Comparison of ENCODE assay signal across 10 cellular contexts in genomic region chr19:10113592-10113963, GRCh38. TPM values are rescaled to one million over a fixed set of nuclear protein-coding genes. Genes with fewer than 3 reads are reported as not detected.
A peak's percentile ranks its signal among the peaks of the same experiment; 100 is the strongest.
DNase-seq lines count a peak whose midpoint lies in the region; ATAC-seq and TF ChIP-seq lines count a peak whose summit lies in the region.
"Had no signal": no experiment of that assay in that cellular context is flagged by ENCODE, and none has a peak within 500 bp of the region (broad histone marks: within the 10 kb centered on the region; RNA-seq: fewer than 3 reads in every experiment).

No MANE protein-coding gene starts in this region.

- peak; percentile 44 for DNase-seq in D341Med (ENCODE audit: low spot score)
- DNase-seq in HK-2 (ENCODE audit: unreplicated experiment), result peak; percentile 38
- peak; percentile 31 for DNase-seq in activated CD8-positive, alpha-beta T cell treated with anti-CD3 and anti-CD28 coated beads for 36 hours
- DNase-seq in mesendoderm, result peak; percentile 26
- no peak for DNase-seq in SW480 (ENCODE audit: low spot score)
- DNase-seq in HCEC 1CT, result no peak
- no peak for DNase-seq in inferior parietal cortex (ENCODE audit: extremely low spot score)
- DNase-seq: NCI-H2107 had no signal

- H3K79me2 ChIP-seq in mesendoderm (ENCODE audit: control insufficient read depth, insufficient read depth, low read length), result peaks cover under 1% of the 10 kb centered on the region

- peaks cover 21% of the 10 kb centered on the region for H3K36me3 ChIP-seq in mesendoderm (ENCODE audit: control insufficient read depth, insufficient read depth, low read length)

- no peak overlapping the region for H3K18ac ChIP-seq in mesendoderm (ENCODE audit: low read length)

- no peak overlapping the region for H2BK5ac ChIP-seq in mesendoderm (ENCODE audit: low read length)

- no peaks in the 10 kb centered on the region for H3K9me3 Mint-ChIP-seq in activated CD8-positive, alpha-beta T cell treated with anti-CD3 and anti-CD28 coated beads for 36 hours

- peak overlapping the region; percentile 15 for H3K4me3 Mint-ChIP-seq in activated CD8-positive, alpha-beta T cell treated with anti-CD3 and anti-CD28 coated beads for 36 hours

- intact Hi-C loops in activated CD8-positive, alpha-beta T cell treated with anti-CD3 and anti-CD28 coated beads for 36 hours (cut with micrococcal nuclease), result loop anchor here (2.0 kb wide), 1 partner anchor 39 kb away; no protein-coding TSS in a partner anchor

- H3K4me1 Mint-ChIP-seq in activated CD8-positive, alpha-beta T cell treated with anti-CD3 and anti-CD28 coated beads for 36 hours (ENCODE audit: low read depth), result peaks cover 53% of the 10 kb centered on the region

- no peaks in the 10 kb centered on the region for H3K27me3 Mint-ChIP-seq in activated CD8-positive, alpha-beta T cell treated with anti-CD3 and anti-CD28 coated beads for 36 hours

- no peak overlapping the region for H3K23ac ChIP-seq in mesendoderm (ENCODE audit: low read length)

- H3K27ac ChIP-seq in mesendoderm (ENCODE audit: low read depth, low read length), result no peak overlapping the region
- H3K27ac ChIP-seq: hepatocyte had no signal

- no peaks in the 10 kb centered on the region for H3K27me3 ChIP-seq in mesendoderm (ENCODE audit: insufficient read depth, low read length, poor library complexity)
- H3K27me3 ChIP-seq: hepatocyte had no signal

- H3K79me1 ChIP-seq in mesendoderm (ENCODE audit: low read length), result peaks cover 4% of the 10 kb centered on the region

- no peak overlapping the region for H3K56ac ChIP-seq in mesendoderm (ENCODE audit: low read length)

- no peak overlapping the region for H4K5ac ChIP-seq in mesendoderm (ENCODE audit: low read length)

- no CpG with 5 or more reads among the region's 19 CpGs for WGBS in mesendoderm (ENCODE audit: extremely low coverage, insufficient coverage, low lambda C conversion rate)

- H3K4me2 ChIP-seq in mesendoderm (ENCODE audit: low read length), result no peak overlapping the region
- H3K4me2 ChIP-seq: hepatocyte had no signal

- no peak for ATAC-seq in activated CD8-positive, alpha-beta T cell treated with anti-CD3 and anti-CD28 coated beads for 36 hours
- ATAC-seq in GM21367 (IDR thresholded peaks at IDR 0.05; ENCODE audit: unreplicated experiment), result no peak

- no peak overlapping the region for H3K9ac ChIP-seq in mesendoderm (ENCODE audit: low read length)

- no peak overlapping the region for H4K8ac ChIP-seq in mesendoderm (ENCODE audit: low read depth, low read length)

- H2BK120ac ChIP-seq in mesendoderm (ENCODE audit: low read depth, low read length), result no peak overlapping the region

- POLR2A ChIA-PET in activated CD8-positive, alpha-beta T cell treated with anti-CD3 and anti-CD28 coated beads for 36 hours (lab: Charles Lee), result interaction anchor here (0.6 to 23.2 kb wide), 11 partner anchors 14 to 183 kb away, joined by 3 to 521 read pairs (median 4); partner anchors contain the start of genes ANGPTL6, DNMT1, P2RY11 and PPAN

- CTCF ChIA-PET in activated CD8-positive, alpha-beta T cell treated with anti-CD3 and anti-CD28 coated beads for 36 hours (lab: Charles Lee), result interaction anchor here (0.7 to 8.9 kb wide), 8 partner anchors 8 to 182 kb away, joined by 3 to 128 read pairs (median 4); partner anchors contain the start of genes ANGPTL6 and DNMT1

- H2BK15ac ChIP-seq in mesendoderm (replicated peaks; ENCODE audit: low read depth), result no peak overlapping the region

- no peak overlapping the region for H3K4ac ChIP-seq in mesendoderm (ENCODE audit: low read depth, low read length)

- H3K4me3 ChIP-seq in mesendoderm (ENCODE audit: low read length), result no peak overlapping the region
- H3K4me3 ChIP-seq: hepatocyte had no signal

- H3K36me3 Mint-ChIP-seq in activated CD8-positive, alpha-beta T cell treated with anti-CD3 and anti-CD28 coated beads for 36 hours (ENCODE audit: low read depth), result peaks cover 72% of the 10 kb centered on the region

- H3K27ac Mint-ChIP-seq in activated CD8-positive, alpha-beta T cell treated with anti-CD3 and anti-CD28 coated beads for 36 hours, result peak overlapping the region; percentile 97

- no peak overlapping the region for H2AK5ac ChIP-seq in mesendoderm (ENCODE audit: low read length)

- TF ChIP-seq CTCF in activated CD8-positive, alpha-beta T cell treated with anti-CD3 and anti-CD28 coated beads for 36 hours (IDR thresholded peaks at IDR 0.05), result no peak

- no peaks in the 10 kb centered on the region for H3K4me1 ChIP-seq in mesendoderm (ENCODE audit: control insufficient read depth, low read depth, low read length)

RNA-seq across cellular contexts. Expression of gene P2RY11, which starts 2.1 kb away (rescaled TPM):
- total RNA-seq in activated CD8-positive, alpha-beta T cell treated with anti-CD3 and anti-CD28 coated beads for 36 hours, result 10 to 100 TPM; 59.0 to 62.1 TPM
- 11.5 TPM for polyA plus RNA-seq in mesendoderm (2013, experiment 1 of 2)
- 11.9 TPM for polyA plus RNA-seq in mesendoderm (2013, experiment 2 of 2)

RNA-seq across cellular contexts. Expression of gene EIF3G, which starts 6.1 kb away (rescaled TPM):
- total RNA-seq in activated CD8-positive, alpha-beta T cell treated with anti-CD3 and anti-CD28 coated beads for 36 hours, result 100 to 1,000 TPM; 275 to 286 TPM
- polyA plus RNA-seq in mesendoderm (2013, experiment 1 of 2), result 193 TPM
- 197 TPM for polyA plus RNA-seq in mesendoderm (2013, experiment 2 of 2)

RNA-seq across cellular contexts. Expression of gene PPAN, which starts 7.4 kb away (rescaled TPM):
- total RNA-seq in activated CD8-positive, alpha-beta T cell treated with anti-CD3 and anti-CD28 coated beads for 36 hours, result 100 to 1,000 TPM; 165 to 171 TPM
- 59.7 TPM for polyA plus RNA-seq in mesendoderm (2013, experiment 1 of 2)
- 60.8 TPM for polyA plus RNA-seq in mesendoderm (2013, experiment 2 of 2)

RNA-seq across cellular contexts. Expression of gene ANGPTL6, which starts 11.1 kb away (rescaled TPM):
- 10 to 100 TPM; 11.8 to 12.0 TPM for total RNA-seq in activated CD8-positive, alpha-beta T cell treated with anti-CD3 and anti-CD28 coated beads for 36 hours
- 0.03 TPM for polyA plus RNA-seq in mesendoderm (2013, experiment 1 of 2)
- 0.07 TPM for polyA plus RNA-seq in mesendoderm (2013, experiment 2 of 2)

RNA-seq across cellular contexts. Expression of gene SHFL, which starts 27.5 kb away (rescaled TPM):
- 10 to 100 TPM; 45.6 to 49.5 TPM for total RNA-seq in activated CD8-positive, alpha-beta T cell treated with anti-CD3 and anti-CD28 coated beads for 36 hours
- polyA plus RNA-seq in mesendoderm (2013, experiment 1 of 2), result 4.3 TPM
- polyA plus RNA-seq in mesendoderm (2013, experiment 2 of 2), result 4.2 TPM

Comparison
In these comparisons a context has a peak if more than half of its experiments do, and no peak if none do; other contexts are left out.
1. DNase-seq: peak in D341Med (single experiment), HK-2 (single experiment), activated CD8-positive, alpha-beta T cell treated with anti-CD3 and anti-CD28 coated beads for 36 hours (single experiment) and mesendoderm (single experiment); none in SW480 (single experiment), HCEC 1CT (single experiment) and inferior parietal cortex (single experiment).